In the genomic region with DNA sequence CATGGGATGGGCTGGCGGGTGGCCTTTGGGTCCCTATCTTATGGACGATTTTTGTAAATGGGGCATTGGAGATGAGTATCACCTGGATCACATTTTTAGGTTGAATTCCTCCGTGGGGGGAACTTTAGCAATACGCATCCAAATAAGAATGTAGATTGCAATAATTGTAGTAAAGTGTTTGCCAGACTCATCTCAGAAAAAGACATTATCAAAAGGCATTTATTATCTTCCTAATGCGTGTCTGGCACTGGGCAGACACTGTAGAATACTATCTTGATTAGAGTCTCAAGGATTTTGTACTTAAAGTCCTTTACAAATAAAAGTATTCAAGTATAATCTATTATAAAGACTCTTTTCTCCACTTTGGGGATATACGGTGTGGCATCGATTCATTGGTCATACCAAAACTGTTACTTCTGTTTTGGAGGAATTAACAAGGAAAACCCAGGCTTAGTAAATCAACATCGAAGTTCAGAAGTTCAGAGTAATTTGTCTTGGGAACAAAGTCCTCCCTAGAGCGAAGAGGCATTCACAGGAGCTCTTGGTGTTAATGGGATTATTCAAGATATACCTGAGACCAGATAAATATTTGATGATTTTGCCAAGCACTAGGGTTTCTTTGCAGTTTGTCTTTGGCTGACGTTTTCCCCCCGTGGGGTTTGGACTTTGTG, we compare ENCODE assay signal across 1 cellular context.
TF ChIP-seq lines count a peak whose summit lies in the region.

No MANE protein-coding gene starts in this region.

TF ChIP-seq in WTC11, 78 proteins besides CTCF, POLR2A, EP300 and RAD21 (continued from another document):
- TF ChIP-seq MYBL2 (CRISPR knock-in tag; IDR thresholded peaks at IDR 0.05): no peak
